11 cellular contexts compared by ENCODE assay signal in genomic region chr15:64535460-64536243, GRCh38.
DNase-seq lines count a peak whose midpoint lies in the region; ATAC-seq, FAIRE-seq and TF ChIP-seq lines count a peak whose summit lies in the region.
"Had no signal": no experiment of that assay in that cellular context is flagged by ENCODE, and none has a peak within 500 bp of the region (broad histone marks: within the 10 kb centered on the region; RNA-seq: fewer than 3 reads in every experiment).

No MANE protein-coding gene starts in this region.

- no peak for FAIRE-seq in astrocyte (lab: Jason Lieb, UNC)
- FAIRE-seq: TTC549 had no signal

- peaks cover 78% of the 10 kb centered on the region for H3K79me2 ChIP-seq in astrocyte (ENCODE audit: insufficient read depth, low read length)

- DNase-seq in Calu3 (no peak), astrocyte (ENCODE audit: low read depth) (no peak), NOMO-1 treated with dmso at 0.1 percent for 144 hours (lab: John Stamatoyannopoulos, UW; ENCODE audit: unreplicated experiment) (no peak), HK-2 (ENCODE audit: unreplicated experiment) (no peak), left ventricle myocardium inferior (no peak)
- DNase-seq: cerebellar nuclear complex had no signal

- no peak overlapping the region for H2AFZ ChIP-seq in astrocyte (ENCODE audit: low read depth, low read length)

- H3K27ac ChIP-seq in astrocyte (ENCODE audit: low read depth, low read length) (peak overlapping the region; percentile 79), mesodermal cell (ENCODE audit: low read depth, low read length, severe bottlenecking) (peak overlapping the region; percentile 83), left ventricle myocardium inferior (replicated peaks) (no peak overlapping the region)

- H3K36me3 Mint-ChIP-seq in Calu3 (ENCODE audit: insufficient read depth, unreplicated experiment) (peaks cover 8% of the 10 kb centered on the region), astrocyte (ENCODE audit: low read depth, unreplicated experiment) (peaks cover 4% of the 10 kb centered on the region)

- no peaks in the 10 kb centered on the region for H3K9me3 Mint-ChIP-seq in Calu3 (ENCODE audit: low read depth, unreplicated experiment)
- no peaks in the 10 kb centered on the region for H3K9me3 Mint-ChIP-seq in astrocyte (ENCODE audit: unreplicated experiment)
- H3K9me3 Mint-ChIP-seq: type B pancreatic cell had no signal

- peaks cover 15% of the 10 kb centered on the region for H3K4me1 ChIP-seq in astrocyte (ENCODE audit: insufficient read depth, low read length)
- peaks cover 14% of the 10 kb centered on the region for H3K4me1 ChIP-seq in mesodermal cell (ENCODE audit: control insufficient read depth, insufficient read depth, low read length, poor library complexity, severe bottlenecking)
- H3K4me1 ChIP-seq in left ventricle myocardium inferior, result peaks cover 23% of the 10 kb centered on the region

- H3K9ac ChIP-seq in astrocyte (ENCODE audit: low read length), result no peak overlapping the region

- intact Hi-C loops in Calu3 (cut with micrococcal nuclease; ENCODE audit: unreplicated experiment), result no loop called here
- intact Hi-C loops in left ventricle myocardium inferior (cut with micrococcal nuclease), result no loop called here

- no peak for TF ChIP-seq CTCF in Calu3 (IDR thresholded peaks at IDR 0.05; ENCODE audit: unreplicated experiment)
- no peak for TF ChIP-seq CTCF in astrocyte (IDR thresholded peaks at IDR 0.05; ENCODE audit: insufficient read depth, low read depth, low read length)
- TF ChIP-seq CTCF in left ventricle myocardium inferior (IDR thresholded peaks at IDR 0.05; ENCODE audit: borderline replicate concordance), result no peak

- H3K4me3 Mint-ChIP-seq in Calu3 (ENCODE audit: low read depth, unreplicated experiment), result no peak overlapping the region
- no peak overlapping the region for H3K4me3 Mint-ChIP-seq in astrocyte (ENCODE audit: unreplicated experiment)
- H3K4me3 Mint-ChIP-seq: type B pancreatic cell had no signal

- H3K9me3 ChIP-seq in astrocyte (ENCODE audit: insufficient read depth, low read depth, low read length) (no peaks in the 10 kb centered on the region), mesodermal cell (ENCODE audit: control insufficient read depth, low read length) (no peaks in the 10 kb centered on the region), left ventricle myocardium inferior (replicated peaks) (no peaks in the 10 kb centered on the region)

- ATAC-seq in HG03439 (IDR thresholded peaks at IDR 0.05; ENCODE audit: unreplicated experiment) (peak; percentile 54), HG03139 (IDR thresholded peaks at IDR 0.05; ENCODE audit: unreplicated experiment) (no peak)

- peaks cover 50% of the 10 kb centered on the region for H4K20me1 ChIP-seq in astrocyte (ENCODE audit: insufficient read depth, low read length)

- H3K36me3 ChIP-seq in astrocyte (ENCODE audit: insufficient read depth, low read length), result no peaks in the 10 kb centered on the region
- H3K36me3 ChIP-seq in mesodermal cell (ENCODE audit: control insufficient read depth, insufficient read depth, low read length), result no peaks in the 10 kb centered on the region
- H3K36me3 ChIP-seq in left ventricle myocardium inferior, result no peaks in the 10 kb centered on the region

- CTCF ChIA-PET in Calu3 (lab: Charles Lee), result interaction anchor here (0.6 to 0.9 kb wide), 3 partner anchors 21 to 75 kb away, joined by 3 to 4 read pairs (median 3); partner anchors contain the start of gene ZNF609

- peaks cover 15% of the 10 kb centered on the region for H3K4me1 Mint-ChIP-seq in Calu3 (ENCODE audit: low read depth, unreplicated experiment)
- H3K4me1 Mint-ChIP-seq in astrocyte (ENCODE audit: low read depth, unreplicated experiment), result peaks cover 16% of the 10 kb centered on the region

- H3K27ac Mint-ChIP-seq in Calu3 (ENCODE audit: unreplicated experiment) (peak overlapping the region; percentile 65), astrocyte (ENCODE audit: unreplicated experiment) (peak overlapping the region; percentile 51)
- H3K27ac Mint-ChIP-seq: type B pancreatic cell had no signal

- 83 to 100% methylated on average over 1 of the region's 4 CpGs for WGBS in mesodermal cell (ENCODE audit: insufficient coverage in 2 of 2), 2 experiments

- H3K4me3 ChIP-seq in astrocyte (ENCODE audit: insufficient read depth, low read depth, low read length) (no peak overlapping the region), mesodermal cell (ENCODE audit: extremely low read depth, insufficient read depth, low read length, poor library complexity, severe bottlenecking) (no peak overlapping the region), left ventricle myocardium inferior (no peak overlapping the region)

- no TSS peak for BruUV-seq in Calu3 (replicated peaks; lab: Mats Ljungman, UMichigan)

- H3K27me3 ChIP-seq in astrocyte (ENCODE audit: insufficient read depth, low read length) (no peaks in the 10 kb centered on the region), left ventricle myocardium inferior (ENCODE audit: low read depth) (no peaks in the 10 kb centered on the region)

- no peaks in the 10 kb centered on the region for H3K27me3 Mint-ChIP-seq in Calu3 (ENCODE audit: unreplicated experiment)
- no peaks in the 10 kb centered on the region for H3K27me3 Mint-ChIP-seq in astrocyte (ENCODE audit: low read depth, unreplicated experiment)
- H3K27me3 Mint-ChIP-seq: type B pancreatic cell had no signal

- H3K4me2 ChIP-seq in astrocyte (ENCODE audit: low read length), result peak overlapping the region; percentile 52
